ENCODE assay signal across 16 cellular contexts in genomic region chr18:67957684-67958083, GRCh38.
DNase-seq lines count a peak whose midpoint lies in the region; ATAC-seq and TF ChIP-seq lines count a peak whose summit lies in the region.
"Had no signal": no experiment of that assay in that cellular context is flagged by ENCODE, and none has a peak within 500 bp of the region (broad histone marks: within the 10 kb centered on the region; RNA-seq: fewer than 3 reads in every experiment).

No MANE protein-coding gene starts in this region.

- H3K27ac ChIP-seq in mammary epithelial cell (ENCODE audit: insufficient read depth, low read depth, low read length) (no peak overlapping the region), breast epithelium (no peak overlapping the region), OCI-LY3 (ENCODE audit: low read length) (no peak overlapping the region), neural progenitor cell (no peak overlapping the region), gastroesophageal sphincter (no peak overlapping the region)
- H3K27ac ChIP-seq: 22Rv1, A549, C4-2B, HL-60 had no signal

- peaks cover 22% of the 10 kb centered on the region for H3K4me1 Mint-ChIP-seq in neural progenitor cell

- no peak overlapping the region for H3K9ac ChIP-seq in mammary epithelial cell (ENCODE audit: insufficient read depth, low read length)
- H3K9ac ChIP-seq in OCI-LY3 (ENCODE audit: low read length) = no peak overlapping the region
- no peak overlapping the region for H3K9ac ChIP-seq in neural progenitor cell

- H3K9me3 ChIP-seq in mammary epithelial cell (replicated peaks; ENCODE audit: insufficient read depth, low read length) = no peaks in the 10 kb centered on the region
- no peaks in the 10 kb centered on the region for H3K9me3 ChIP-seq in breast epithelium
- H3K9me3 ChIP-seq in OCI-LY3 (ENCODE audit: insufficient read depth, low read length) = no peaks in the 10 kb centered on the region
- no peaks in the 10 kb centered on the region for H3K9me3 ChIP-seq in neural progenitor cell (ENCODE audit: low read depth)
- no peaks in the 10 kb centered on the region for H3K9me3 ChIP-seq in gastroesophageal sphincter
- H3K9me3 ChIP-seq: A549, Caco-2 had no signal

- TF ChIP-seq POLR2A in breast epithelium (IDR thresholded peaks at IDR 0.05) (no peak), gastroesophageal sphincter (IDR thresholded peaks at IDR 0.05) (no peak)

- no peak overlapping the region for H3K27ac Mint-ChIP-seq in neural progenitor cell
- H3K27ac Mint-ChIP-seq: CD4-positive, alpha-beta T cell had no signal

- in situ Hi-C loops in mammary epithelial cell (cut with MboI; ENCODE audit: low sequenced_read_pairs in 2 of 2) = no loop called here

- H4K20me1 ChIP-seq in mammary epithelial cell (ENCODE audit: insufficient read depth, low read length) (no peaks in the 10 kb centered on the region), OCI-LY3 (ENCODE audit: insufficient read depth, low read length) (no peaks in the 10 kb centered on the region), neural progenitor cell (ENCODE audit: low read depth) (no peaks in the 10 kb centered on the region)

- H3F3A ChIP-seq in neural progenitor cell (ENCODE audit: low read depth) = no peaks in the 10 kb centered on the region

- CTCF ChIA-PET in mammary epithelial cell (lab: Charles Lee; ENCODE audit: low non-redundant PET) = no interaction called here

- intact Hi-C loops in mammary epithelial cell (cut with micrococcal nuclease) = no loop called here
- intact Hi-C loops in breast epithelium (cut with DNase I; ENCODE audit: low total_unique reads) = no loop called here

- ATAC-seq in gastroesophageal sphincter (no peak), HG03460 (IDR thresholded peaks at IDR 0.05; ENCODE audit: unreplicated experiment) (no peak), HG02970 (IDR thresholded peaks at IDR 0.05; ENCODE audit: low FRiP score, unreplicated experiment) (no peak)
- ATAC-seq: A549 had no signal

- H3K4me1 ChIP-seq in mammary epithelial cell (ENCODE audit: insufficient read depth, low read length) (no peaks in the 10 kb centered on the region), breast epithelium (no peaks in the 10 kb centered on the region), OCI-LY3 (ENCODE audit: low read length) (peaks cover 6% of the 10 kb centered on the region), neural progenitor cell (peaks cover 33% of the 10 kb centered on the region), gastroesophageal sphincter (no peaks in the 10 kb centered on the region)
- H3K4me1 ChIP-seq: A549, Caco-2 had no signal

- no peak overlapping the region for H3K4me3 Mint-ChIP-seq in neural progenitor cell
- H3K4me3 Mint-ChIP-seq: CD4-positive, alpha-beta T cell had no signal

- no peaks in the 10 kb centered on the region for H3K79me2 ChIP-seq in mammary epithelial cell (ENCODE audit: insufficient read depth, low read length)
- H3K79me2 ChIP-seq in OCI-LY3 (ENCODE audit: low read length) = no peaks in the 10 kb centered on the region
- no peaks in the 10 kb centered on the region for H3K79me2 ChIP-seq in neural progenitor cell (ENCODE audit: low read depth)

- DNase-seq in mammary epithelial cell = no peak
- DNase-seq in breast epithelium (ENCODE audit: low spot score in 2 of 2) = no peak
- DNase-seq in neural progenitor cell (ENCODE audit: low spot score) = no peak
- DNase-seq in NCI-H2029 treated with DMSO at 0.1 percent for 48 hours (lab: John Stamatoyannopoulos, UW) = no peak
- DNase-seq: AML-193; Caco-2; CD4-positive, alpha-beta T cell; GOT3 had no signal

- H3K36me3 ChIP-seq in mammary epithelial cell (ENCODE audit: insufficient read depth, low read length) (no peaks in the 10 kb centered on the region), breast epithelium (no peaks in the 10 kb centered on the region), OCI-LY3 (replicated peaks; ENCODE audit: low read depth, low read length) (no peaks in the 10 kb centered on the region), neural progenitor cell (no peaks in the 10 kb centered on the region), gastroesophageal sphincter (no peaks in the 10 kb centered on the region)

- peaks cover 2% of the 10 kb centered on the region for H3K27me3 Mint-ChIP-seq in neural progenitor cell (ENCODE audit: insufficient read depth, low read depth)
- H3K27me3 Mint-ChIP-seq: CD4-positive, alpha-beta T cell had no signal

- no peaks in the 10 kb centered on the region for H3K36me3 Mint-ChIP-seq in neural progenitor cell

- dilution Hi-C loops in mammary epithelial cell (cut with HindIII; ENCODE audit: low sequenced_read_pairs) = no loop called here

- no peak overlapping the region for H3K4me3 ChIP-seq in mammary epithelial cell (replicated peaks in 1 of 3; ENCODE audit: insufficient read depth in 1 of 3, low read depth in 2 of 3, low read length in 3 of 3)
- no peak overlapping the region for H3K4me3 ChIP-seq in breast epithelium
- H3K4me3 ChIP-seq in OCI-LY3 (ENCODE audit: low read length) = no peak overlapping the region
- H3K4me3 ChIP-seq in neural progenitor cell = no peak overlapping the region
- H3K4me3 ChIP-seq in gastroesophageal sphincter = no peak overlapping the region
- H3K4me3 ChIP-seq: A549 had no signal

- H2AFZ ChIP-seq in mammary epithelial cell (ENCODE audit: low read depth, low read length) = peak overlapping the region; percentile 38
- H2AFZ ChIP-seq in OCI-LY3 (ENCODE audit: low read depth, low read length) = peak overlapping the region; percentile 32; the same call in 1 of the 2 replicates
- no peak overlapping the region for H2AFZ ChIP-seq in neural progenitor cell (replicated peaks)

- TF ChIP-seq CTCF in mammary epithelial cell (conservative IDR thresholded peaks at IDR 0.05 in 1 of 2, IDR thresholded peaks at IDR 0.05 in 1 of 2; ENCODE audit: extremely low read depth in 1 of 2, insufficient read depth in 1 of 2, low read depth in 1 of 2, low read length in 2 of 2) = no peak
- no peak for TF ChIP-seq CTCF in breast epithelium (IDR thresholded peaks at IDR 0.05)
- no peak for TF ChIP-seq CTCF in OCI-LY3 (IDR thresholded peaks at IDR 0.05; ENCODE audit: low read depth, low read length)
- TF ChIP-seq CTCF in neural progenitor cell (IDR thresholded peaks at IDR 0.05) = no peak
- no peak for TF ChIP-seq CTCF in gastroesophageal sphincter (IDR thresholded peaks at IDR 0.05)

- WGBS in mammary epithelial cell (ENCODE audit: low coverage, missing lambda C conversion rate) = 82% methylated on average over 2 of the region's 2 CpGs
- WGBS in gastroesophageal sphincter (ENCODE audit: low coverage in 1 of 2), 2 donors = 67 to 80% methylated on average over 1 to 2 of the region's 2 CpGs

- H3K9me3 Mint-ChIP-seq in neural progenitor cell = peaks cover 2% of the 10 kb centered on the region
- H3K9me3 Mint-ChIP-seq: CD4-positive, alpha-beta T cell had no signal

- H3K4me2 ChIP-seq in mammary epithelial cell (ENCODE audit: insufficient read depth, low read depth, low read length) (no peak overlapping the region), OCI-LY3 (ENCODE audit: low read length) (peak overlapping the region; percentile 16; the same call in 1 of the 2 replicates), neural progenitor cell (peak overlapping the region; percentile 56)
- H3K4me2 ChIP-seq: A549 had no signal

- TF ChIP-seq EP300 in gastroesophageal sphincter (IDR thresholded peaks at IDR 0.05) = no peak

- no peaks in the 10 kb centered on the region for H3K27me3 ChIP-seq in mammary epithelial cell (ENCODE audit: insufficient read depth, low read length)
- peaks cover 0 to 7% of the 10 kb centered on the region in 2 donors for H3K27me3 ChIP-seq in breast epithelium
- H3K27me3 ChIP-seq in OCI-LY3 (ENCODE audit: low read depth, low read length) = no peaks in the 10 kb centered on the region
- no peaks in the 10 kb centered on the region for H3K27me3 ChIP-seq in neural progenitor cell
- H3K27me3 ChIP-seq in gastroesophageal sphincter = peaks cover 8% of the 10 kb centered on the region

- BruUV-seq in mammary epithelial cell (replicated peaks; lab: Mats Ljungman, UMichigan) = no TSS peak
